Comparison of ENCODE assay signal across 21 cellular contexts in the genomic region with DNA sequence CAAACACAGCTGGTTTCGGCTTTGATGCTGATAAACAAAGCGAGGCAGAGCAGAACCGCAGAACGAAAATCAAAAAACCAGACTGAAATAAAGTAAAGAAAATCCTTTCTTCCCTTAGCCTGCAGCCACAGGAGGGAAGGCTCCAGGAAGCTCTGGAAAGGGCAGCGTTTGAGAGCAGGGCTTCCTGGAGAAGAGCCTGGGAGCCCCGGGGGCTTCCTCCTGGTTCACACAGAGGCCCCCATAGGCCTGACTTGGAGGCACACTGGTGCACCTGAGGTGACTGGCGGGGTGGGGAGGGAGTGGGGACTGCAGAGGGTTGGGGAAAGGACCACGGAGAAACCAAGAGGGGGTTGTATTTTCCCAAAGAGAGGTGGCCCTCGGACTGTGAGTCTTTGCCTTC.
DNase-seq lines count a peak whose midpoint lies in the region; FAIRE-seq and TF ChIP-seq lines count a peak whose summit lies in the region.
"Had no signal": no experiment of that assay in that cellular context is flagged by ENCODE, and none has a peak within 500 bp of the region (broad histone marks: within the 10 kb centered on the region; RNA-seq: fewer than 3 reads in every experiment).

No MANE protein-coding gene starts in this region.

- no peak overlapping the region for H2BK15ac ChIP-seq in mesenchymal stem cell (ENCODE audit: low read depth, poor library complexity, severe bottlenecking)

- no peak overlapping the region for H3K4ac ChIP-seq in mesenchymal stem cell (ENCODE audit: low read depth in 1 of 2, low read length in 2 of 2)

- H2BK120ac ChIP-seq in mesenchymal stem cell (ENCODE audit: low read depth, low read length) = no peak overlapping the region

- H2AK5ac ChIP-seq in mesenchymal stem cell (ENCODE audit: low read length, severe bottlenecking) = no peak overlapping the region

- H3K4me2 ChIP-seq in mesenchymal stem cell (ENCODE audit: low read length, poor library complexity, severe bottlenecking) (no peak overlapping the region), smooth muscle cell (no peak overlapping the region)

- no peaks in the 10 kb centered on the region for H3F3A ChIP-seq in smooth muscle cell (ENCODE audit: low read depth)

- H4K8ac ChIP-seq in mesenchymal stem cell (ENCODE audit: low read length) = no peak overlapping the region

- H3K27me3 ChIP-seq in H7 (ENCODE audit: control insufficient read depth, insufficient read depth, low read length) (no peaks in the 10 kb centered on the region; the same call in 1 of the 2 replicates), WERI-Rb-1 (ENCODE audit: insufficient read depth, low read depth, severe bottlenecking) (no peaks in the 10 kb centered on the region), mesenchymal stem cell (ENCODE audit: control insufficient read depth in 1 of 2, insufficient read depth in 1 of 2, low read length in 2 of 2) (peaks cover 2 to 48% of the 10 kb centered on the region in 2 experiments), smooth muscle cell (ENCODE audit: low read depth) (no peaks in the 10 kb centered on the region)

- peak overlapping the region in 1 of 2 experiments; percentile 37 for H3K18ac ChIP-seq in mesenchymal stem cell (ENCODE audit: low read depth in 1 of 2, low read length in 2 of 2)

- H4K91ac ChIP-seq in mesenchymal stem cell (ENCODE audit: low read length) = peak overlapping the region; percentile 61

- H3K27ac ChIP-seq in WERI-Rb-1 (peak overlapping the region; percentile 62), mesenchymal stem cell (ENCODE audit: low read length, poor library complexity, severe bottlenecking) (no peak overlapping the region), smooth muscle cell (ENCODE audit: low read depth) (no peak overlapping the region)
- H3K27ac ChIP-seq: C4-2B, GM23248, HL-60, RWPE1 had no signal

- TF ChIP-seq CTCF in WERI-Rb-1 (IDR thresholded peaks at IDR 0.05; ENCODE audit: low read depth, low read length) = no peak
- no peak for TF ChIP-seq CTCF in smooth muscle cell (IDR thresholded peaks at IDR 0.05; ENCODE audit: borderline replicate concordance, insufficient read depth, poor library complexity, severe bottlenecking)
- no peak for TF ChIP-seq CTCF in D721Med (IDR thresholded peaks at IDR 0.05; ENCODE audit: insufficient read depth, missing control alignments)

- H3K4me1 ChIP-seq in mesenchymal stem cell (ENCODE audit: control insufficient read depth, insufficient read depth, low read depth, low read length) = peaks cover 5% of the 10 kb centered on the region
- no peaks in the 10 kb centered on the region for H3K4me1 ChIP-seq in smooth muscle cell (ENCODE audit: low read depth)
- H3K4me1 ChIP-seq: Caco-2 had no signal

- H4K20me1 ChIP-seq in smooth muscle cell (ENCODE audit: low read depth) = no peaks in the 10 kb centered on the region

- H3K9me3 ChIP-seq in WERI-Rb-1 (ENCODE audit: severe bottlenecking) (no peaks in the 10 kb centered on the region), mesenchymal stem cell (ENCODE audit: control insufficient read depth, low read length) (no peaks in the 10 kb centered on the region), smooth muscle cell (replicated peaks; ENCODE audit: low read depth) (no peaks in the 10 kb centered on the region)
- H3K9me3 ChIP-seq: Caco-2 had no signal

- no peak overlapping the region for H3K23ac ChIP-seq in mesenchymal stem cell (ENCODE audit: low read length in 2 of 2)

- H3K79me2 ChIP-seq in smooth muscle cell (ENCODE audit: low read depth) = no peaks in the 10 kb centered on the region

- WGBS in mesenchymal stem cell = 31% methylated on average over 7 of the region's 9 CpGs
- WGBS in smooth muscle cell (ENCODE audit: low lambda C conversion rate) = 53% methylated on average over 9 of the region's 9 CpGs

- H3K79me1 ChIP-seq in mesenchymal stem cell (replicated peaks; ENCODE audit: low read length, poor library complexity, severe bottlenecking) = no peaks in the 10 kb centered on the region

- no peak for FAIRE-seq in D721Med (lab: Jason Lieb, UNC)

- no peak overlapping the region for H3K4me3 ChIP-seq in H7 (ENCODE audit: insufficient read depth, low read depth, low read length)
- no peak overlapping the region for H3K4me3 ChIP-seq in WERI-Rb-1 (ENCODE audit: low read depth, low read length)
- H3K4me3 ChIP-seq in mesenchymal stem cell (ENCODE audit: insufficient read depth in 1 of 2, low read depth in 1 of 2, low read length in 2 of 2) = no peak overlapping the region
- H3K4me3 ChIP-seq in smooth muscle cell = no peak overlapping the region
- H3K4me3 ChIP-seq: GM23248 had no signal

- H3K9ac ChIP-seq in mesenchymal stem cell (ENCODE audit: low read length) (no peak overlapping the region), smooth muscle cell (ENCODE audit: low read depth) (no peak overlapping the region)
- H3K9ac ChIP-seq: GM23248 had no signal

- H2AFZ ChIP-seq in mesenchymal stem cell (ENCODE audit: low read depth, low read length) (no peak overlapping the region), smooth muscle cell (ENCODE audit: low read depth) (peak overlapping the region; percentile 47)
- H2AFZ ChIP-seq: GM23248 had no signal

- peak overlapping the region in 1 of 2 experiments; percentile 61 for H2BK12ac ChIP-seq in mesenchymal stem cell (ENCODE audit: low read length in 2 of 2)

- peak; percentile 45 for DNase-seq in H7
- no peak for DNase-seq in WERI-Rb-1
- no peak for DNase-seq in mesenchymal stem cell
- no peak for DNase-seq in smooth muscle cell (lab: John Stamatoyannopoulos, UW; ENCODE audit: unreplicated experiment)
- DNase-seq in NCI-H510A treated with DMSO at 0.1 percent for 48 hours (lab: John Stamatoyannopoulos, UW) = no peak
- no peak for DNase-seq in D721Med (ENCODE audit: insufficient read length, low spot score)
- DNase-seq in NCI-H1105 treated with DMSO at 0.1 percent for 48 hours (lab: John Stamatoyannopoulos, UW) = no peak
- DNase-seq: Caco-2; CD8-positive, alpha-beta T cell; DMS79 treated with DMSO at 0.1 percent for 48 hours; GM23248; HCEC 1CT; NCI-H1092 treated with DMSO at 0.1 percent for 48 hours; NCI-H1436 treated with DMSO at 0.1 percent for 48 hours; NCI-H187 treated with DMSO at 0.1 percent for 48 hours; NCI-H2107; SHP77; T-helper 1 cell had no signal

- no peak overlapping the region for H3K14ac ChIP-seq in mesenchymal stem cell (ENCODE audit: low read length in 2 of 2)

- H3K36me3 ChIP-seq in H7 (replicated peaks; ENCODE audit: control insufficient read depth, insufficient read depth, low read length) (no peaks in the 10 kb centered on the region), WERI-Rb-1 (no peaks in the 10 kb centered on the region), mesenchymal stem cell (ENCODE audit: control insufficient read depth in 1 of 2, insufficient read depth in 2 of 2, low read depth in 1 of 2, low read length in 2 of 2) (no peaks in the 10 kb centered on the region), smooth muscle cell (ENCODE audit: low read depth) (no peaks in the 10 kb centered on the region)

- no peak overlapping the region for H2BK5ac ChIP-seq in mesenchymal stem cell (ENCODE audit: low read depth, low read length, poor library complexity, severe bottlenecking)
